Comparison of ENCODE assay signal across 1 cellular context in the genomic region with DNA sequence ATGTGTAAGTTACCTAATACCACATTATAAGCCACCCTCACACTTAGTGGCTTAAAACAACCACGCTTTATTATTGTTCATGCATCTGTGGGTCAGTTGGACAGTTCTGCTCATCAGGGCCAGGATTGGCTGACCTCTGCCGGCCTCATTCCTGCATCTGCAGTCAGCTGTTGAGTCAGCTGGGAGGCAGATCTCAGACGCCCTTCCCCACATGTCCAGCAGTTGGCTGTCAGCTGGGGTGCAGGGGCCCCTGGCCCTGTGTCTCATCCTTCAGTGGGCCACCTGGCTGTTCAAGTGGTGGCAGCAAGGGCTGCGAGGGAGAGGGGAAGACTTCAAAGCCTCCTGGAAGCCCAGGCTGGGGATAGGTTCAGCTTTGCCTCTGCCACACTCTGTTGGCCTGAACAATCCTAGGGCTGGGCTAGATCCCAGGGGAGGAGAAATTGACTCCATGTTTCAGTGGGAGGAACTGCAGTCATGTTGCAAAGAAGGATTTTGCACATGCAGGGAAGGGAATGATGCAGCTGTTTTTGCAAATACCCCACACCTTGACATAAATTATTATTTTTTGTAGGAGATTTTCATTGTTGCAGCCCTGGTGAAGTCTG.
A peak's percentile ranks its signal among the peaks of the same experiment; 100 is the strongest.
TF ChIP-seq lines count a peak whose summit lies in the region.

No MANE protein-coding gene starts in this region.

TF ChIP-seq in K562, 482 proteins besides CTCF, POLR2A, EP300 and RAD21:
- TF ChIP-seq ZNF740 (CRISPR knock-in tag; IDR thresholded peaks at IDR 0.05) (no peak), ZNF740 (tag; IDR thresholded peaks at IDR 0.05) (no peak), TCF7 (IDR thresholded peaks at IDR 0.05; ENCODE audit: borderline replicate concordance) (no peak), RBM22 (IDR thresholded peaks at IDR 0.05; ENCODE audit: low read depth, low read length, poor library complexity, severe bottlenecking) (peak; percentile 21), NBN (IDR thresholded peaks at IDR 0.05; ENCODE audit: low read depth) (no peak), ZNF57 (CRISPR knock-in tag; IDR thresholded peaks at IDR 0.05) (no peak), POLR2G (IDR thresholded peaks at IDR 0.05; ENCODE audit: low read depth, low read length) (0 out of 2 replicates have a peak, but pooled peaks have one; percentile 37), U2AF2 (optimal IDR thresholded peaks at IDR 0.05; ENCODE audit: low read depth, low read length) (no peak), SMARCA5 (IDR thresholded peaks at IDR 0.05) (no peak), DACH1 (IDR thresholded peaks at IDR 0.05; ENCODE audit: partially characterized antibody) (peak; percentile 15), NCOA2 (IDR thresholded peaks at IDR 0.05; ENCODE audit: partially characterized antibody in 2 of 2) (no peak), ZNF311 (CRISPR knock-in tag; IDR thresholded peaks at IDR 0.05) (no peak), PHB (CRISPR knock-in tag; IDR thresholded peaks at IDR 0.05) (no peak), CBFB (CRISPR knock-in tag; IDR thresholded peaks at IDR 0.05) (no peak), LCOR (CRISPR knock-in tag; IDR thresholded peaks at IDR 0.05) (no peak)
- TF ChIP-seq, protein P1, sequence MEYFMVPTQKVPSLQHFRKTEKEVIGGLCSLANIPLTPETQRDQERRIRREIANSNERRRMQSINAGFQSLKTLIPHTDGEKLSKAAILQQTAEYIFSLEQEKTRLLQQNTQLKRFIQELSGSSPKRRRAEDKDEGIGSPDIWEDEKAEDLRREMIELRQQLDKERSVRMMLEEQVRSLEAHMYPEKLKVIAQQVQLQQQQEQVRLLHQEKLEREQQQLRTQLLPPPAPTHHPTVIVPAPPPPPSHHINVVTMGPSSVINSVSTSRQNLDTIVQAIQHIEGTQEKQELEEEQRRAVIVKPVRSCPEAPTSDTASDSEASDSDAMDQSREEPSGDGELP (CRISPR knock-in tag; IDR thresholded peaks at IDR 0.05; ENCODE audit: borderline replicate concordance) = peak; percentile 92
- TF ChIP-seq, protein P2, sequence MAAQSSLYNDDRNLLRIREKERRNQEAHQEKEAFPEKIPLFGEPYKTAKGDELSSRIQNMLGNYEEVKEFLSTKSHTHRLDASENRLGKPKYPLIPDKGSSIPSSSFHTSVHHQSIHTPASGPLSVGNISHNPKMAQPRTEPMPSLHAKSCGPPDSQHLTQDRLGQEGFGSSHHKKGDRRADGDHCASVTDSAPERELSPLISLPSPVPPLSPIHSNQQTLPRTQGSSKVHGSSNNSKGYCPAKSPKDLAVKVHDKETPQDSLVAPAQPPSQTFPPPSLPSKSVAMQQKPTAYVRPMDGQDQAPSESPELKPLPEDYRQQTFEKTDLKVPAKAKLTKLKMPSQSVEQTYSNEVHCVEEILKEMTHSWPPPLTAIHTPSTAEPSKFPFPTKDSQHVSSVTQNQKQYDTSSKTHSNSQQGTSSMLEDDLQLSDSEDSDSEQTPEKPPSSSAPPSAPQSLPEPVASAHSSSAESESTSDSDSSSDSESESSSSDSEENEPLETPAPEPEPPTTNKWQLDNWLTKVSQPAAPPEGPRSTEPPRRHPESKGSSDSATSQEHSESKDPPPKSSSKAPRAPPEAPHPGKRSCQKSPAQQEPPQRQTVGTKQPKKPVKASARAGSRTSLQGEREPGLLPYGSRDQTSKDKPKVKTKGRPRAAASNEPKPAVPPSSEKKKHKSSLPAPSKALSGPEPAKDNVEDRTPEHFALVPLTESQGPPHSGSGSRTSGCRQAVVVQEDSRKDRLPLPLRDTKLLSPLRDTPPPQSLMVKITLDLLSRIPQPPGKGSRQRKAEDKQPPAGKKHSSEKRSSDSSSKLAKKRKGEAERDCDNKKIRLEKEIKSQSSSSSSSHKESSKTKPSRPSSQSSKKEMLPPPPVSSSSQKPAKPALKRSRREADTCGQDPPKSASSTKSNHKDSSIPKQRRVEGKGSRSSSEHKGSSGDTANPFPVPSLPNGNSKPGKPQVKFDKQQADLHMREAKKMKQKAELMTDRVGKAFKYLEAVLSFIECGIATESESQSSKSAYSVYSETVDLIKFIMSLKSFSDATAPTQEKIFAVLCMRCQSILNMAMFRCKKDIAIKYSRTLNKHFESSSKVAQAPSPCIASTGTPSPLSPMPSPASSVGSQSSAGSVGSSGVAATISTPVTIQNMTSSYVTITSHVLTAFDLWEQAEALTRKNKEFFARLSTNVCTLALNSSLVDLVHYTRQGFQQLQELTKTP (IDR thresholded peaks at IDR 0.05; ENCODE audit: low read depth in 1 of 2, partially characterized antibody in 2 of 2) = no peak
